ENCODE assay signal across 8 cellular contexts in genomic region chr2:3575534-3576324, GRCh38. TPM values are rescaled to one million over a fixed set of nuclear protein-coding genes. Genes with fewer than 3 reads are reported as not detected.
A peak's percentile ranks its signal among the peaks of the same experiment; 100 is the strongest.
DNase-seq lines count a peak whose midpoint lies in the region; ATAC-seq and TF ChIP-seq lines count a peak whose summit lies in the region.

No MANE protein-coding gene starts in this region.

- WGBS in mammary epithelial cell (ENCODE audit: low coverage, missing lambda C conversion rate): under 1% methylated on average over 19 of the region's 54 CpGs
- WGBS in liver: 1% methylated on average over 54 of the region's 54 CpGs

- peaks cover 52% of the 10 kb centered on the region for H3K36me3 Mint-ChIP-seq in stimulated activated naive CD8-positive, alpha-beta T cell treated with anti-CD3 and anti-CD28 coated beads, Interleukin-15, Interleukin-2, amounts not matched to agents 100 ng/mL and 50 ng/mL, for 24 hours (ENCODE audit: low read depth)

- CTCF ChIA-PET in mammary epithelial cell (lab: Charles Lee; ENCODE audit: low non-redundant PET): interaction anchor here (0.6 kb wide), 1 partner anchor 836 kb away, joined by 4 read pairs; no protein-coding TSS in a partner anchor

- peak overlapping the region; percentile 98 for H3K27ac Mint-ChIP-seq in stimulated activated naive CD8-positive, alpha-beta T cell treated with anti-CD3 and anti-CD28 coated beads, Interleukin-15, Interleukin-2, amounts not matched to agents 100 ng/mL and 50 ng/mL, for 24 hours

- H3F3A ChIP-seq in SU-DHL-6 (ENCODE audit: insufficient read depth): peaks cover 26% of the 10 kb centered on the region

- H3K9me3 ChIP-seq in SU-DHL-6 (ENCODE audit: insufficient read depth, low read length): no peaks in the 10 kb centered on the region
- H3K9me3 ChIP-seq in mammary epithelial cell (replicated peaks; ENCODE audit: insufficient read depth, low read length): no peaks in the 10 kb centered on the region
- no peaks in the 10 kb centered on the region for H3K9me3 ChIP-seq in liver (ENCODE audit: control insufficient read depth in 4 of 4, low read length in 3 of 4)

- intact Hi-C loops in mammary epithelial cell (cut with micrococcal nuclease): loop anchor here (1.0 to 5.0 kb wide), 3 partner anchors 17 to 56 kb away; partner anchors contain the start of genes ADI1 and RNASEH1

- H3K4me3 ChIP-seq in SU-DHL-6 (ENCODE audit: insufficient read depth, low read length, poor library complexity, severe bottlenecking) (peak overlapping the region; percentile 78), mammary epithelial cell (replicated peaks in 1 of 3; ENCODE audit: insufficient read depth in 1 of 3, low read depth in 2 of 3, low read length in 3 of 3) (peak overlapping the region; percentile 64 to 94 (median 70)), liver (ENCODE audit: low read depth in 1 of 3, low read length in 3 of 3) (peak overlapping the region; percentile 84 to 91 (median 85))

- peak; percentile 36 for ATAC-seq in GM18907 (IDR thresholded peaks at IDR 0.05; ENCODE audit: unreplicated experiment)
- peak; percentile 35 for ATAC-seq in HG02973 (IDR thresholded peaks at IDR 0.05; ENCODE audit: unreplicated experiment)

- H3K79me2 ChIP-seq in SU-DHL-6 (ENCODE audit: insufficient read depth, low read length): peaks cover 49% of the 10 kb centered on the region
- peaks cover 55% of the 10 kb centered on the region for H3K79me2 ChIP-seq in mammary epithelial cell (ENCODE audit: insufficient read depth, low read length)

- no peak for TF ChIP-seq CTCF in SU-DHL-6 (IDR thresholded peaks at IDR 0.05; ENCODE audit: insufficient read depth, low read length, poor library complexity, severe bottlenecking)
- no peak for TF ChIP-seq CTCF in mammary epithelial cell (conservative IDR thresholded peaks at IDR 0.05 in 1 of 2, IDR thresholded peaks at IDR 0.05 in 1 of 2; ENCODE audit: extremely low read depth in 1 of 2, insufficient read depth in 1 of 2, low read depth in 1 of 2, low read length in 2 of 2)
- TF ChIP-seq CTCF in liver (IDR thresholded peaks at IDR 0.05; ENCODE audit: low read depth, low read length, missing input control): no peak

- TF ChIP-seq RAD21 in liver (IDR thresholded peaks at IDR 0.05): no peak

- peak overlapping the region; percentile 70 for H3K27ac ChIP-seq in SU-DHL-6 (ENCODE audit: low read depth, low read length)
- peak overlapping the region; percentile 70 for H3K27ac ChIP-seq in mammary epithelial cell (ENCODE audit: insufficient read depth, low read depth, low read length)
- peak overlapping the region; percentile 69 to 83 for H3K27ac ChIP-seq in liver (ENCODE audit: low read depth in 1 of 2, low read length in 2 of 2)

- BruUV-seq in mammary epithelial cell (replicated peaks; lab: Mats Ljungman, UMichigan): TSS peak; percentile 34

- H2AFZ ChIP-seq in SU-DHL-6 (ENCODE audit: low read depth, low read length, severe bottlenecking) (no peak overlapping the region), mammary epithelial cell (ENCODE audit: low read depth, low read length) (peak overlapping the region; percentile 96)

- H3K4me1 Mint-ChIP-seq in stimulated activated naive CD8-positive, alpha-beta T cell treated with anti-CD3 and anti-CD28 coated beads, Interleukin-15, Interleukin-2, amounts not matched to agents 100 ng/mL and 50 ng/mL, for 24 hours (ENCODE audit: low read depth): peaks cover 61% of the 10 kb centered on the region

- in situ Hi-C loops in mammary epithelial cell (cut with MboI; ENCODE audit: low sequenced_read_pairs in 2 of 2): no loop called here

- dilution Hi-C loops in mammary epithelial cell (cut with HindIII; ENCODE audit: low sequenced_read_pairs): no loop called here

- no peaks in the 10 kb centered on the region for H3K27me3 Mint-ChIP-seq in stimulated activated naive CD8-positive, alpha-beta T cell treated with anti-CD3 and anti-CD28 coated beads, Interleukin-15, Interleukin-2, amounts not matched to agents 100 ng/mL and 50 ng/mL, for 24 hours

- H3K27me3 ChIP-seq in SU-DHL-6 (ENCODE audit: low read length) (no peaks in the 10 kb centered on the region), mammary epithelial cell (ENCODE audit: insufficient read depth, low read length) (no peaks in the 10 kb centered on the region), liver (ENCODE audit: control insufficient read depth in 4 of 4, insufficient read depth in 4 of 4, low read length in 3 of 4) (no peaks in the 10 kb centered on the region)

- H3K4me3 Mint-ChIP-seq in stimulated activated naive CD8-positive, alpha-beta T cell treated with anti-CD3 and anti-CD28 coated beads, Interleukin-15, Interleukin-2, amounts not matched to agents 100 ng/mL and 50 ng/mL, for 24 hours: peak overlapping the region; percentile 98

- H4K20me1 ChIP-seq in SU-DHL-6 (ENCODE audit: low read depth, low read length): peaks cover 36% of the 10 kb centered on the region
- H4K20me1 ChIP-seq in mammary epithelial cell (ENCODE audit: insufficient read depth, low read length): peaks cover 20% of the 10 kb centered on the region

- H3K9ac ChIP-seq in SU-DHL-6 (ENCODE audit: low read length) (peak overlapping the region; percentile 90), mammary epithelial cell (ENCODE audit: insufficient read depth, low read length) (peak overlapping the region; percentile 93), liver (ENCODE audit: low read depth in 1 of 2, low read length in 2 of 2) (peak overlapping the region; percentile 85 to 96)

- H3K4me2 ChIP-seq in SU-DHL-6 (ENCODE audit: low read depth, low read length, poor library complexity, severe bottlenecking) (peak overlapping the region; percentile 77), mammary epithelial cell (ENCODE audit: insufficient read depth, low read depth, low read length) (peak overlapping the region; percentile 88)

- H3K36me3 ChIP-seq in SU-DHL-6 (ENCODE audit: low read length) (peaks cover 44% of the 10 kb centered on the region), mammary epithelial cell (ENCODE audit: insufficient read depth, low read length) (peaks cover 37% of the 10 kb centered on the region), liver (ENCODE audit: control insufficient read depth in 4 of 4, insufficient read depth in 3 of 4, low read depth in 1 of 4, low read length in 3 of 4) (peaks cover 4 to 41% (median 32%) of the 10 kb centered on the region in 4 donors)

- no peaks in the 10 kb centered on the region for H3K9me2 ChIP-seq in SU-DHL-6 (replicated peaks; ENCODE audit: insufficient read depth, low read length)

- H3K9me3 Mint-ChIP-seq in stimulated activated naive CD8-positive, alpha-beta T cell treated with anti-CD3 and anti-CD28 coated beads, Interleukin-15, Interleukin-2, amounts not matched to agents 100 ng/mL and 50 ng/mL, for 24 hours: no peaks in the 10 kb centered on the region

- DNase-seq in mammary epithelial cell (peak; percentile 14), NK-92 (lab: John Stamatoyannopoulos, UW; ENCODE audit: unreplicated experiment) (no peak), NCI-H345 (lab: John Stamatoyannopoulos, UW) (no peak)

- peaks cover 25% of the 10 kb centered on the region for H3K4me1 ChIP-seq in mammary epithelial cell (ENCODE audit: insufficient read depth, low read length)
- H3K4me1 ChIP-seq in liver (ENCODE audit: control insufficient read depth in 4 of 4, insufficient read depth in 4 of 4, low read length in 3 of 4): peaks cover 8 to 41% (median 36%) of the 10 kb centered on the region in 4 donors

TF ChIP-seq in liver, 16 proteins besides CTCF, POLR2A, EP300 and RAD21 (continues in another document):
- TF ChIP-seq GABPA (IDR thresholded peaks at IDR 0.05 in 1 of 2, conservative IDR thresholded peaks at IDR 0.05 in 1 of 2) (no peak), MAX (IDR thresholded peaks at IDR 0.05) (no peak), RXRA (IDR thresholded peaks at IDR 0.05) (no peak), EGR1 (IDR thresholded peaks at IDR 0.05; ENCODE audit: low read depth in 2 of 2) (no peak), NR2F2 (IDR thresholded peaks at IDR 0.05) (no peak), ZBTB33 (IDR thresholded peaks at IDR 0.05) (no peak), SP1 (IDR thresholded peaks at IDR 0.05) (no peak), HNF4G (IDR thresholded peaks at IDR 0.05) (no peak)

RNA-seq across cellular contexts. Expression of gene RPS7, which starts 0.7 kb away (rescaled TPM):
- total RNA-seq in mammary epithelial cell (1,000 to 10,000 TPM; 1,346 to 1,386 TPM), liver (100 to 1,000 TPM; 523 to 852 TPM)
- polyA plus RNA-seq in mammary epithelial cell (1,425 TPM), liver (100 to 1,000 TPM; 315 to 610 TPM)
- polyA minus RNA-seq in mammary epithelial cell: 544 TPM

RNA-seq across cellular contexts. Expression of gene RNASEH1, which starts 17.6 kb away (rescaled TPM):
- total RNA-seq in mammary epithelial cell: 10 to 100 TPM; 29.2 to 33.7 TPM
- polyA plus RNA-seq in mammary epithelial cell: 15.2 TPM
- polyA minus RNA-seq in mammary epithelial cell: 8.7 TPM
- 10 to 100 TPM; 10.2 to 18.7 TPM for total RNA-seq in liver
- 10 to 100 TPM; 12.0 to 13.8 TPM for polyA plus RNA-seq in liver

RNA-seq across cellular contexts. Expression of gene COLEC11, which starts 19.2 kb away (rescaled TPM):
- total RNA-seq in mammary epithelial cell: not detected
- polyA plus RNA-seq in mammary epithelial cell: not detected
- not detected for polyA minus RNA-seq in mammary epithelial cell
- total RNA-seq in liver: 10 to 100 TPM; 31.0 to 62.7 TPM
- polyA plus RNA-seq in liver: 100 to 1,000 TPM in 1 of 2 donors, 10 to 100 TPM in 1; 79.1 to 100 TPM

RNA-seq across cellular contexts. Expression of gene ADI1, which starts 56.4 kb away (rescaled TPM):
- total RNA-seq in mammary epithelial cell: 10 to 100 TPM; 13.3 to 35.1 TPM
- 36.0 TPM for polyA plus RNA-seq in mammary epithelial cell
- 20.7 TPM for polyA minus RNA-seq in mammary epithelial cell
- 100 to 1,000 TPM in 1 of 2 donors, 10 to 100 TPM in 1; 56.2 to 154 TPM for total RNA-seq in liver
- 100 to 1,000 TPM; 163 to 660 TPM for polyA plus RNA-seq in liver

Comparison
In these comparisons a context has a peak if more than half of its experiments do, and no peak if none do; other contexts are left out.
1. RNA of gene COLEC11, which starts 19.2 kb away (total RNA-seq): 31.0 to 62.7 TPM in liver; not detected in mammary epithelial cell; every median in the first group is over 10 times any median in the second.
2. Peak in every context shown above with its lines, with median percentiles within 50 percentile points of each other: H3K27ac ChIP-seq, H3K4me3 ChIP-seq and H3K9ac ChIP-seq.